ENCODE assay signal across 18 cellular contexts in the genomic region with DNA sequence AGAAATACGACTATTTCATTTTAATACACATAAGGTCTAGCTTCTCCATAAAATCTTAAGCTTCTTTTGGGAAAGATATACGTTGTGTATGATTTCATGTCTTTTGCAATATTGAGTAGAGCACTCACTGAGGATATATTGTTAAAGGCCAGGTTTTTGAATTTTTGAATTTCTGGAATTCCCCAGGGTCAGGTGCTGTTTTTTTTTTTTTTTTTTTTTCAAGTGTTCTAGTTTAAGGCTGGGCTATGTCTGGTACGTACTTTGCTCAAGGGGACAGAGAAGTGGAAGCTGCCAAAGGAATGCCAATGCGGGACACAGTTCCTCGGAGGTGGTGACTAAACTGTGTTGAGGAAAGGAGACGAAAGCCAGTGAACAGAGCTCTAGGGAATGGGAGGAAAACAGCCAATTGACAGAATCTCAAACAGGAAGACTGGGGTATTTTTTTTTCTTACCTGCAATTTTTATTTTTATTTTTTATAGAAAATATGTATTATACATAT.
DNase-seq lines count a peak whose midpoint lies in the region; ATAC-seq and TF ChIP-seq lines count a peak whose summit lies in the region.
"Had no signal": no experiment of that assay in that cellular context is flagged by ENCODE, and none has a peak within 500 bp of the region (broad histone marks: within the 10 kb centered on the region; RNA-seq: fewer than 3 reads in every experiment).

No MANE protein-coding gene starts in this region.

- DNase-seq in Daoy (ENCODE audit: low read depth) (peak; percentile 17), NCI-H69 (lab: John Stamatoyannopoulos, UW) (peak; percentile 5), epithelial cell of proximal tubule (ENCODE audit: low read depth) (peak; percentile 31), nephron progenitor cell (no peak), AG20443 (ENCODE audit: low spot score) (no peak), D341Med (ENCODE audit: low spot score) (no peak), T1000 (lab: John Stamatoyannopoulos, UW) (no peak)
- DNase-seq: Calu3; CD4-positive, CD25-positive, alpha-beta regulatory T cell; DMS79 treated with DMSO at 0.1 percent for 48 hours; GF-D8; GM23248; NCI-H2029; NCI-H226; NCI-H526; PC-3 had no signal

- TF ChIP-seq CTCF in epithelial cell of proximal tubule (conservative IDR thresholded peaks at IDR 0.05; ENCODE audit: low read depth, low read length), result no peak
- TF ChIP-seq CTCF in nephron progenitor cell (IDR thresholded peaks at IDR 0.05), result no peak

- no peaks in the 10 kb centered on the region for H3K27me3 Mint-ChIP-seq in nephron progenitor cell (ENCODE audit: low read depth, poor library complexity)

- peaks cover 11% of the 10 kb centered on the region for H3K4me1 Mint-ChIP-seq in nephron progenitor cell

- no peaks in the 10 kb centered on the region for H3K9me3 Mint-ChIP-seq in nephron progenitor cell

- H3K27ac Mint-ChIP-seq in nephron progenitor cell, result peak overlapping the region; percentile 64
- H3K27ac Mint-ChIP-seq: CD4-positive, CD25-positive, alpha-beta regulatory T cell had no signal

- ATAC-seq in HG03460 (IDR thresholded peaks at IDR 0.05; ENCODE audit: unreplicated experiment), result no peak
- ATAC-seq: PC-3 had no signal

- no peak overlapping the region for H3K4me3 Mint-ChIP-seq in nephron progenitor cell
- H3K4me3 Mint-ChIP-seq: CD4-positive, CD25-positive, alpha-beta regulatory T cell had no signal

- no peaks in the 10 kb centered on the region for H3K36me3 Mint-ChIP-seq in nephron progenitor cell (ENCODE audit: low read depth)
- H3K36me3 Mint-ChIP-seq: CD4-positive, CD25-positive, alpha-beta regulatory T cell had no signal

- H3K4me3 ChIP-seq in epithelial cell of proximal tubule (ENCODE audit: low read depth, low read length), result no peak overlapping the region
- H3K4me3 ChIP-seq: GM23248, SK-N-MC had no signal

Comparison
In these comparisons a context has a peak if more than half of its experiments do, and no peak if none do; other contexts are left out.
1. DNase-seq: peak in Daoy (single experiment), NCI-H69 (single experiment) and epithelial cell of proximal tubule (single experiment); none in nephron progenitor cell (single experiment), AG20443 (single experiment), D341Med (single experiment) and T1000 (single experiment).